Comparison of ENCODE assay signal across 19 cellular contexts in genomic region chr11:82757660-82758301, GRCh38. TPM values are rescaled to one million over a fixed set of nuclear protein-coding genes. Genes with fewer than 3 reads are reported as not detected.
DNase-seq lines count a peak whose midpoint lies in the region; ATAC-seq and TF ChIP-seq lines count a peak whose summit lies in the region.
"Had no signal": no experiment of that assay in that cellular context is flagged by ENCODE, and none has a peak within 500 bp of the region (broad histone marks: within the 10 kb centered on the region; RNA-seq: fewer than 3 reads in every experiment).

No MANE protein-coding gene starts in this region.

- no peak for TF ChIP-seq EP300 in tibial nerve (IDR thresholded peaks at IDR 0.05)

- H3K4me1 ChIP-seq in tibial nerve (peaks cover 0 to 22% (median 0%) of the 10 kb centered on the region in 4 donors), right atrium auricular region (peaks cover 0 to 13% of the 10 kb centered on the region in 2 donors), vagina (no peaks in the 10 kb centered on the region)
- H3K4me1 ChIP-seq: esophagus squamous epithelium had no signal

- H3K9me3 ChIP-seq in tibial nerve (no peaks in the 10 kb centered on the region), right atrium auricular region (no peaks in the 10 kb centered on the region), vagina (no peaks in the 10 kb centered on the region)
- H3K9me3 ChIP-seq: ascending aorta, esophagus squamous epithelium, heart left ventricle had no signal

- no peak for DNase-seq in activated naive CD8-positive, alpha-beta T cell treated with anti-CD3 and anti-CD28 coated beads, Interleukin-2, amount 10 ng/mL, durations not matched to agents 7 days and 5 days
- DNase-seq in activated naive CD8-positive, alpha-beta T cell treated with anti-CD3 and anti-CD28 coated beads, Interleukin-2, amount 50 U/mL, for 24 hours, result no peak
- DNase-seq in NCI-H460 (ENCODE audit: extremely low read depth, low read depth), result peak; percentile 41
- peak; percentile 26 for DNase-seq in medulla oblongata (ENCODE audit: extremely low spot score)
- DNase-seq in tibial nerve (ENCODE audit: low spot score in 2 of 2), result no peak
- DNase-seq in NCI-H187 (lab: John Stamatoyannopoulos, UW), result no peak
- no peak for DNase-seq in right atrium auricular region (ENCODE audit: low spot score)
- DNase-seq in vagina (ENCODE audit: extremely low spot score in 2 of 2), result no peak
- DNase-seq: activated CD4-positive, alpha-beta T cell treated with anti-CD3 and anti-CD28 coated beads, Interleukin-2, amount 50 U/mL, for 1 hour; activated T-cell treated with anti-CD3 and anti-CD28 coated beads, Interleukin-2, amount 50 U/mL, for 48 hours; esophagus squamous epithelium; heart left ventricle; NCI-H82; right cardiac atrium; Right ventricle myocardium superior had no signal

- peak overlapping the region; percentile 65 for H3K27ac Mint-ChIP-seq in activated naive CD8-positive, alpha-beta T cell treated with anti-CD3 and anti-CD28 coated beads, Interleukin-2, amount 10 ng/mL, durations not matched to agents 7 days and 5 days
- no peak overlapping the region for H3K27ac Mint-ChIP-seq in activated naive CD8-positive, alpha-beta T cell treated with anti-CD3 and anti-CD28 coated beads, Interleukin-2, amount 50 U/mL, for 24 hours
- H3K27ac Mint-ChIP-seq: dendritic cell treated with granulocyte-macrophage colony-stimulating factor and Interleukin-4, amounts not matched to agents 40 ng/mL and 50 ng/mL, for 4 days had no signal

- peak overlapping the region in 2 of 4 donors; percentile 20 to 21 for H3K4me3 ChIP-seq in tibial nerve
- no peak overlapping the region for H3K4me3 ChIP-seq in right atrium auricular region
- no peak overlapping the region for H3K4me3 ChIP-seq in vagina
- H3K4me3 ChIP-seq: ascending aorta, esophagus squamous epithelium had no signal

- H3K27ac ChIP-seq in tibial nerve (peak overlapping the region; percentile 52 to 75 (median 72)), right atrium auricular region (no peak overlapping the region), vagina (no peak overlapping the region)
- H3K27ac ChIP-seq: ascending aorta, esophagus squamous epithelium, heart left ventricle had no signal

- WGBS in tibial nerve, 2 donors, result 18 to 19% methylated on average over 2 of the region's 2 CpGs

- no peaks in the 10 kb centered on the region for H3K36me3 Mint-ChIP-seq in activated naive CD8-positive, alpha-beta T cell treated with anti-CD3 and anti-CD28 coated beads, Interleukin-2, amount 10 ng/mL, durations not matched to agents 7 days and 5 days
- H3K36me3 Mint-ChIP-seq in activated naive CD8-positive, alpha-beta T cell treated with anti-CD3 and anti-CD28 coated beads, Interleukin-2, amount 50 U/mL, for 24 hours (ENCODE audit: low read depth), result no peaks in the 10 kb centered on the region

- H3K9me3 Mint-ChIP-seq in activated naive CD8-positive, alpha-beta T cell treated with anti-CD3 and anti-CD28 coated beads, Interleukin-2, amount 10 ng/mL, durations not matched to agents 7 days and 5 days, result peaks cover 2% of the 10 kb centered on the region
- no peaks in the 10 kb centered on the region for H3K9me3 Mint-ChIP-seq in activated naive CD8-positive, alpha-beta T cell treated with anti-CD3 and anti-CD28 coated beads, Interleukin-2, amount 50 U/mL, for 24 hours
- H3K9me3 Mint-ChIP-seq: dendritic cell treated with granulocyte-macrophage colony-stimulating factor and Interleukin-4, amounts not matched to agents 40 ng/mL and 50 ng/mL, for 4 days had no signal

- TF ChIP-seq CTCF in tibial nerve (IDR thresholded peaks at IDR 0.05), result no peak
- no peak for TF ChIP-seq CTCF in right atrium auricular region (IDR thresholded peaks at IDR 0.05)
- TF ChIP-seq CTCF in vagina (IDR thresholded peaks at IDR 0.05), result no peak

- no peaks in the 10 kb centered on the region for H3K36me3 ChIP-seq in tibial nerve
- no peaks in the 10 kb centered on the region for H3K36me3 ChIP-seq in right atrium auricular region
- no peaks in the 10 kb centered on the region for H3K36me3 ChIP-seq in vagina
- H3K36me3 ChIP-seq: ascending aorta, esophagus squamous epithelium, heart left ventricle had no signal

- intact Hi-C loops in vagina (cut with DNase I), result no loop called here

- H3K27me3 Mint-ChIP-seq in activated naive CD8-positive, alpha-beta T cell treated with anti-CD3 and anti-CD28 coated beads, Interleukin-2, amount 10 ng/mL, durations not matched to agents 7 days and 5 days, result peaks cover 4% of the 10 kb centered on the region
- no peaks in the 10 kb centered on the region for H3K27me3 Mint-ChIP-seq in activated naive CD8-positive, alpha-beta T cell treated with anti-CD3 and anti-CD28 coated beads, Interleukin-2, amount 50 U/mL, for 24 hours
- H3K27me3 Mint-ChIP-seq: dendritic cell treated with granulocyte-macrophage colony-stimulating factor and Interleukin-4, amounts not matched to agents 40 ng/mL and 50 ng/mL, for 4 days had no signal

- no peak for TF ChIP-seq POLR2A in tibial nerve (IDR thresholded peaks at IDR 0.05)
- no peak for TF ChIP-seq POLR2A in vagina (IDR thresholded peaks at IDR 0.05)

- H3K4me1 Mint-ChIP-seq in activated naive CD8-positive, alpha-beta T cell treated with anti-CD3 and anti-CD28 coated beads, Interleukin-2, amount 10 ng/mL, durations not matched to agents 7 days and 5 days, result peaks cover 17% of the 10 kb centered on the region
- peaks cover 22% of the 10 kb centered on the region for H3K4me1 Mint-ChIP-seq in activated naive CD8-positive, alpha-beta T cell treated with anti-CD3 and anti-CD28 coated beads, Interleukin-2, amount 50 U/mL, for 24 hours

- H3K4me3 Mint-ChIP-seq in activated naive CD8-positive, alpha-beta T cell treated with anti-CD3 and anti-CD28 coated beads, Interleukin-2, amount 10 ng/mL, durations not matched to agents 7 days and 5 days, result peak overlapping the region; percentile 56
- no peak overlapping the region for H3K4me3 Mint-ChIP-seq in activated naive CD8-positive, alpha-beta T cell treated with anti-CD3 and anti-CD28 coated beads, Interleukin-2, amount 50 U/mL, for 24 hours
- H3K4me3 Mint-ChIP-seq: dendritic cell treated with granulocyte-macrophage colony-stimulating factor and Interleukin-4, amounts not matched to agents 40 ng/mL and 50 ng/mL, for 4 days had no signal

- H3K27me3 ChIP-seq in tibial nerve (no peaks in the 10 kb centered on the region), right atrium auricular region (no peaks in the 10 kb centered on the region), vagina (no peaks in the 10 kb centered on the region)
- H3K27me3 ChIP-seq: ascending aorta, esophagus squamous epithelium, heart left ventricle had no signal

- POLR2A ChIA-PET in activated naive CD8-positive, alpha-beta T cell treated with anti-CD3 and anti-CD28 coated beads, Interleukin-2, amount 10 ng/mL, durations not matched to agents 7 days and 5 days (lab: Charles Lee), result no interaction called here

- peak; percentile 42 for ATAC-seq in activated naive CD8-positive, alpha-beta T cell treated with anti-CD3 and anti-CD28 coated beads, Interleukin-2, amount 10 ng/mL, durations not matched to agents 7 days and 5 days (ENCODE audit: low read depth)
- no peak for ATAC-seq in activated naive CD8-positive, alpha-beta T cell treated with anti-CD3 and anti-CD28 coated beads, Interleukin-2, amount 50 U/mL, for 24 hours
- ATAC-seq: heart left ventricle, right cardiac atrium had no signal

RNA-seq across cellular contexts. Expression of gene FAM181B, which starts 24.1 kb away (rescaled TPM):
- not detected for total RNA-seq in activated naive CD8-positive, alpha-beta T cell treated with anti-CD3 and anti-CD28 coated beads, Interleukin-2, amount 10 ng/mL, durations not matched to agents 7 days and 5 days
- not detected in 2 replicates for total RNA-seq in NCI-H460 (2014; rRNA removed; shearing (Covaris generic))
- polyA plus RNA-seq in NCI-H460 (2014; cell fraction: nucleus; rRNA removed), result not detected in 2 replicates
- total RNA-seq in tibial nerve (1 to 10 TPM; 1.5 to 3.6 (median 2.4) TPM), right atrium auricular region (1 to 10 TPM; 2.4 to 3.7 TPM), vagina (0.49 TPM)
- total RNA-seq: ascending aorta; H4; T-helper 2 cell treated with Interferon-gamma antibody and Interleukin-4, amounts not matched to agents 100 ng/mL and 5 ng/mL, for 36 hours had no signal

Comparison
In these comparisons a context has a peak if more than half of its experiments do, and no peak if none do; other contexts are left out.
1. DNase-seq: peak in NCI-H460 (single experiment) and medulla oblongata (single experiment); none in activated naive CD8-positive, alpha-beta T cell treated with anti-CD3 and anti-CD28 coated beads, Interleukin-2, amount 10 ng/mL, durations not matched to agents 7 days and 5 days (single experiment), activated naive CD8-positive, alpha-beta T cell treated with anti-CD3 and anti-CD28 coated beads, Interleukin-2, amount 50 U/mL, for 24 hours (single experiment), tibial nerve (0 of 2), NCI-H187 (0 of 2), right atrium auricular region (single experiment) and vagina (0 of 2).
2. H3K27ac ChIP-seq: peak in tibial nerve (4 of 4); none in right atrium auricular region (0 of 2) and vagina (single experiment).